ENCODE assay signal across 8 cellular contexts in genomic region chr17:2397247-2398171, GRCh38. TPM values are rescaled to one million over a fixed set of nuclear protein-coding genes. Genes with fewer than 3 reads are reported as not detected.
DNase-seq lines count a peak whose midpoint lies in the region; ATAC-seq, FAIRE-seq and TF ChIP-seq lines count a peak whose summit lies in the region.

No MANE protein-coding gene starts in this region.

- no peak for TF ChIP-seq POLR2A in thyroid gland (IDR thresholded peaks at IDR 0.05)

- no peaks in the 10 kb centered on the region for H3K9me3 ChIP-seq in ascending aorta
- no peaks in the 10 kb centered on the region for H3K9me3 ChIP-seq in liver (ENCODE audit: control insufficient read depth in 4 of 4, low read length in 3 of 4)
- no peaks in the 10 kb centered on the region for H3K9me3 ChIP-seq in thyroid gland

- TF ChIP-seq RAD21 in liver (IDR thresholded peaks at IDR 0.05): no peak

- TF ChIP-seq CTCF in ascending aorta (IDR thresholded peaks at IDR 0.05) (no peak), liver (IDR thresholded peaks at IDR 0.05; ENCODE audit: low read depth, low read length, missing input control) (no peak), thyroid gland (IDR thresholded peaks at IDR 0.05) (no peak), D721Med (IDR thresholded peaks at IDR 0.05; ENCODE audit: insufficient read depth, missing control alignments) (no peak)

- POLR2A ChIA-PET in activated CD4-positive, alpha-beta T cell treated with anti-CD3 and anti-CD28 coated beads, Interleukin-2, amount 10 ng/mL, durations not matched to agents 7 days and 5 days (lab: Charles Lee): no interaction called here

- peak overlapping the region; percentile 47 to 58 for H3K4me3 ChIP-seq in ascending aorta
- no peak overlapping the region for H3K4me3 ChIP-seq in liver (ENCODE audit: low read depth in 1 of 3, low read length in 3 of 3)
- peak overlapping the region in 1 of 3 donors; percentile 22 for H3K4me3 ChIP-seq in thyroid gland (replicated peaks in 1 of 3)

- intact Hi-C loops in ascending aorta (cut with DNase I): loop anchor here (10.0 kb wide), 2 partner anchors 343 to 1267 kb away; partner anchors contain the start of genes EMC6, HIC1 and TAX1BP3
- intact Hi-C loops in thyroid gland (cut with DNase I): no loop called here

- WGBS in liver: 83% methylated on average over 12 of the region's 12 CpGs
- 63 to 64% methylated on average over 7 to 11 of the region's 12 CpGs for WGBS in thyroid gland, 2 donors

- no peak for ATAC-seq in GM18520 (IDR thresholded peaks at IDR 0.05; ENCODE audit: unreplicated experiment)

- peaks cover 46% of the 10 kb centered on the region for H3K4me1 Mint-ChIP-seq in activated CD4-positive, alpha-beta T cell treated with anti-CD3 and anti-CD28 coated beads, Interleukin-2, amount 10 ng/mL, durations not matched to agents 7 days and 5 days

- no peak for FAIRE-seq in D721Med (lab: Jason Lieb, UNC)

- H3K27me3 ChIP-seq in ascending aorta: no peaks in the 10 kb centered on the region
- H3K27me3 ChIP-seq in liver (ENCODE audit: control insufficient read depth in 4 of 4, insufficient read depth in 4 of 4, low read length in 3 of 4): no peaks in the 10 kb centered on the region
- no peaks in the 10 kb centered on the region for H3K27me3 ChIP-seq in thyroid gland

- H3K27ac ChIP-seq in ascending aorta: peak overlapping the region; percentile 97 to 98
- H3K27ac ChIP-seq in liver (ENCODE audit: low read depth in 1 of 2, low read length in 2 of 2): peak overlapping the region; percentile 100
- peak overlapping the region; percentile 85 to 95 (median 92) for H3K27ac ChIP-seq in thyroid gland

- DNase-seq in activated CD4-positive, alpha-beta T cell treated with anti-CD3 and anti-CD28 coated beads, Interleukin-2, amount 10 ng/mL, durations not matched to agents 7 days and 5 days: no peak
- DNase-seq in activated CD4-positive, alpha-beta T cell treated with anti-CD3 and anti-CD28 coated beads, Interleukin-2, amount 50 U/mL, for 1 hour: no peak
- DNase-seq in ascending aorta (ENCODE audit: low spot score in 2 of 2) (no peak), thyroid gland (peak in 1 of 2 donors; percentile 5), D721Med (ENCODE audit: insufficient read length, low spot score) (no peak)
- DNase-seq in stimulated activated CD4-positive, alpha-beta T cell treated with anti-CD3 and anti-CD28 coated beads, Interleukin-2, amount 100 ng/mL, for 24 hours: no peak

- peaks cover 39 to 46% of the 10 kb centered on the region in 2 donors for H3K4me1 ChIP-seq in ascending aorta
- peaks cover 16 to 45% (median 28%) of the 10 kb centered on the region in 4 donors for H3K4me1 ChIP-seq in liver (ENCODE audit: control insufficient read depth in 4 of 4, insufficient read depth in 4 of 4, low read length in 3 of 4)
- H3K4me1 ChIP-seq in thyroid gland: peaks cover 50 to 55% of the 10 kb centered on the region in 2 donors

- H3K9ac ChIP-seq in liver (ENCODE audit: low read depth in 1 of 2, low read length in 2 of 2): peak overlapping the region in 1 of 2 donors; percentile 15

- no peaks in the 10 kb centered on the region for H3K9me3 Mint-ChIP-seq in activated CD4-positive, alpha-beta T cell treated with anti-CD3 and anti-CD28 coated beads, Interleukin-2, amount 10 ng/mL, durations not matched to agents 7 days and 5 days

- H3K36me3 ChIP-seq in ascending aorta (no peaks in the 10 kb centered on the region), liver (ENCODE audit: control insufficient read depth in 4 of 4, insufficient read depth in 3 of 4, low read depth in 1 of 4, low read length in 3 of 4) (no peaks in the 10 kb centered on the region), thyroid gland (no peaks in the 10 kb centered on the region)

- CTCF ChIA-PET in activated CD4-positive, alpha-beta T cell treated with anti-CD3 and anti-CD28 coated beads, Interleukin-2, amount 10 ng/mL, durations not matched to agents 7 days and 5 days (lab: Charles Lee): interaction anchor here (0.6 kb wide), 1 partner anchor 1359 kb away, joined by 3 read pairs; no protein-coding TSS in a partner anchor

- peaks cover 2% of the 10 kb centered on the region for H3K36me3 Mint-ChIP-seq in activated CD4-positive, alpha-beta T cell treated with anti-CD3 and anti-CD28 coated beads, Interleukin-2, amount 10 ng/mL, durations not matched to agents 7 days and 5 days (ENCODE audit: low read depth)

- peak overlapping the region; percentile 78 for H3K27ac Mint-ChIP-seq in activated CD4-positive, alpha-beta T cell treated with anti-CD3 and anti-CD28 coated beads, Interleukin-2, amount 10 ng/mL, durations not matched to agents 7 days and 5 days

- no peaks in the 10 kb centered on the region for H3K27me3 Mint-ChIP-seq in activated CD4-positive, alpha-beta T cell treated with anti-CD3 and anti-CD28 coated beads, Interleukin-2, amount 10 ng/mL, durations not matched to agents 7 days and 5 days

- H3K4me3 Mint-ChIP-seq in activated CD4-positive, alpha-beta T cell treated with anti-CD3 and anti-CD28 coated beads, Interleukin-2, amount 10 ng/mL, durations not matched to agents 7 days and 5 days: peak overlapping the region; percentile 88

TF ChIP-seq in liver, 16 proteins besides CTCF, POLR2A, EP300 and RAD21:
- TF ChIP-seq MAX (IDR thresholded peaks at IDR 0.05) (no peak), RXRA (IDR thresholded peaks at IDR 0.05) (no peak), SP1 (IDR thresholded peaks at IDR 0.05) (no peak), ATF3 (IDR thresholded peaks at IDR 0.05) (no peak), JUND (IDR thresholded peaks at IDR 0.05) (no peak), FOXA2 (IDR thresholded peaks at IDR 0.05) (no peak), REST (IDR thresholded peaks at IDR 0.05) (no peak), YY1 (IDR thresholded peaks at IDR 0.05) (no peak), TAF1 (conservative IDR thresholded peaks at IDR 0.05) (no peak), GABPA (IDR thresholded peaks at IDR 0.05 in 1 of 2, conservative IDR thresholded peaks at IDR 0.05 in 1 of 2) (no peak), HNF4A (conservative IDR thresholded peaks at IDR 0.05) (no peak), EGR1 (IDR thresholded peaks at IDR 0.05; ENCODE audit: low read depth in 2 of 2) (no peak), NR2F2 (IDR thresholded peaks at IDR 0.05) (no peak), HNF4G (IDR thresholded peaks at IDR 0.05) (no peak), FOXA1 (IDR thresholded peaks at IDR 0.05) (no peak), ZBTB33 (IDR thresholded peaks at IDR 0.05) (no peak)

RNA-seq across cellular contexts. Expression of gene MNT, which starts 3.4 kb away (rescaled TPM):
- total RNA-seq in activated CD4-positive, alpha-beta T cell treated with anti-CD3 and anti-CD28 coated beads, Interleukin-2, amount 10 ng/mL, durations not matched to agents 7 days and 5 days: 10 to 100 TPM; 24.2 to 31.1 TPM
- total RNA-seq in ascending aorta (4.9 TPM), liver (1 to 10 TPM; 2.8 to 5.0 TPM), thyroid gland (10 to 100 TPM in 3 of 4 donors, 1 to 10 TPM in 1; 8.2 to 28.9 (median 10.9) TPM)
- polyA plus RNA-seq in liver: 1 to 10 TPM; 1.7 to 2.5 TPM

Comparison
In these comparisons a context has a peak if more than half of its experiments do, and no peak if none do; other contexts are left out.
1. H3K4me3 ChIP-seq: peak in ascending aorta (2 of 2); none in liver (0 of 3).
2. Peak in every context shown above with its lines, with median percentiles within 50 percentile points of each other: H3K27ac ChIP-seq.